Comparison of ENCODE assay signal across 22 cellular contexts in genomic region chr9:134190232-134191121, GRCh38. TPM values are rescaled to one million over a fixed set of nuclear protein-coding genes. Genes with fewer than 3 reads are reported as not detected.
A peak's percentile ranks its signal among the peaks of the same experiment; 100 is the strongest.
DNase-seq lines count a peak whose midpoint lies in the region; ATAC-seq and TF ChIP-seq lines count a peak whose summit lies in the region.
"Had no signal": no experiment of that assay in that cellular context is flagged by ENCODE, and none has a peak within 500 bp of the region (broad histone marks: within the 10 kb centered on the region; RNA-seq: fewer than 3 reads in every experiment).

No MANE protein-coding gene starts in this region.

- H3K36me3 Mint-ChIP-seq in activated naive CD8-positive, alpha-beta T cell treated with anti-CD3 and anti-CD28 coated beads, Interleukin-2, amount 10 ng/mL, durations not matched to agents 7 days and 5 days: no peaks in the 10 kb centered on the region
- H3K36me3 Mint-ChIP-seq in activated naive CD8-positive, alpha-beta T cell treated with anti-CD3 and anti-CD28 coated beads for 36 hours: no peaks in the 10 kb centered on the region
- H3K36me3 Mint-ChIP-seq in WTC11: no peaks in the 10 kb centered on the region
- no peaks in the 10 kb centered on the region for H3K36me3 Mint-ChIP-seq in nephron (ENCODE audit: low read depth)

- CTCF ChIA-PET in WTC11 (lab: Charles Lee): interaction anchor here (0.9 to 1.5 kb wide), 5 partner anchors 10 to 252 kb away, joined by 3 to 4 read pairs (median 3); no protein-coding TSS in a partner anchor

- H3K36me3 ChIP-seq in tibial artery: no peaks in the 10 kb centered on the region
- H3K36me3 ChIP-seq: vagina had no signal

- POLR2A ChIA-PET in activated naive CD8-positive, alpha-beta T cell treated with anti-CD3 and anti-CD28 coated beads, Interleukin-2, amount 10 ng/mL, durations not matched to agents 7 days and 5 days (lab: Charles Lee): no interaction called here
- POLR2A ChIA-PET in WTC11 (lab: Charles Lee): interaction anchor here (0.6 kb wide), 1 partner anchor 9 kb away, joined by 3 read pairs; no protein-coding TSS in a partner anchor

- intact Hi-C loops in tibial artery (cut with DNase I; ENCODE audit: low total_unique reads): no loop called here

- peaks cover 5% of the 10 kb centered on the region for H3K4me1 Mint-ChIP-seq in activated naive CD8-positive, alpha-beta T cell treated with anti-CD3 and anti-CD28 coated beads, Interleukin-2, amount 10 ng/mL, durations not matched to agents 7 days and 5 days
- peaks cover 7% of the 10 kb centered on the region for H3K4me1 Mint-ChIP-seq in activated naive CD8-positive, alpha-beta T cell treated with anti-CD3 and anti-CD28 coated beads for 36 hours
- H3K4me1 Mint-ChIP-seq in WTC11: peaks cover 6% of the 10 kb centered on the region
- H3K4me1 Mint-ChIP-seq in nephron: peaks cover 32% of the 10 kb centered on the region

- no peak overlapping the region for H3K27ac ChIP-seq in tibial artery
- H3K27ac ChIP-seq: vagina had no signal

- H3K27ac Mint-ChIP-seq in activated naive CD8-positive, alpha-beta T cell treated with anti-CD3 and anti-CD28 coated beads, Interleukin-2, amount 10 ng/mL, durations not matched to agents 7 days and 5 days: no peak overlapping the region
- H3K27ac Mint-ChIP-seq in activated naive CD8-positive, alpha-beta T cell treated with anti-CD3 and anti-CD28 coated beads for 36 hours: no peak overlapping the region
- H3K27ac Mint-ChIP-seq in WTC11 (no peak overlapping the region), nephron (peak overlapping the region in 1 of 3 experiments; percentile 29)

- TF ChIP-seq CTCF in WTC11 (IDR thresholded peaks at IDR 0.05) (no peak), nephron (IDR thresholded peaks at IDR 0.05; ENCODE audit: unreplicated experiment in 3 of 3) (no peak), tibial artery (IDR thresholded peaks at IDR 0.05) (no peak)

- H3K27me3 ChIP-seq in tibial artery: peaks cover 0 to 50% of the 10 kb centered on the region in 2 donors
- H3K27me3 ChIP-seq: vagina had no signal

- no peaks in the 10 kb centered on the region for H3K9me3 ChIP-seq in tibial artery
- H3K9me3 ChIP-seq: vagina had no signal

- peak; percentile 27 for DNase-seq in activated naive CD8-positive, alpha-beta T cell treated with anti-CD3 and anti-CD28 coated beads, Interleukin-2, amount 10 ng/mL, durations not matched to agents 7 days and 5 days
- no peak for DNase-seq in activated naive CD8-positive, alpha-beta T cell treated with anti-CD3 and anti-CD28 coated beads for 36 hours
- DNase-seq in WTC11 (ENCODE audit: low spot score): peak; percentile 8
- peak; percentile 9 to 51 for DNase-seq in tibial artery
- DNase-seq in activated T-cell treated with anti-CD3 and anti-CD28 coated beads for 4 hours: no peak
- no peak for DNase-seq in SKM-1 (lab: John Stamatoyannopoulos, UW; ENCODE audit: unreplicated experiment)
- no peak for DNase-seq in activated CD8-positive, alpha-beta memory T cell treated with anti-CD3 and anti-CD28 coated beads, Interleukin-2, amount 50 U/mL, for 48 hours
- DNase-seq: activated CD8-positive, alpha-beta memory T cell treated with anti-CD3 and anti-CD28 coated beads, Interleukin-2, amount 50 U/mL, for 4 hours; activated gamma-delta T cell; Calu3; central memory CD4-positive, alpha-beta T cell; NCI-H1436; NCI-H2171 treated with DMSO at 0.1 percent for 48 hours; NCI-H69; retina; stimulated activated CD8-positive, alpha-beta memory T cell treated with anti-CD3 and anti-CD28 coated beads, Interleukin-4, amount 100 ng/mL, for 48 hours; T-helper 1 cell had no signal

- H3K9me3 Mint-ChIP-seq in activated naive CD8-positive, alpha-beta T cell treated with anti-CD3 and anti-CD28 coated beads, Interleukin-2, amount 10 ng/mL, durations not matched to agents 7 days and 5 days: no peaks in the 10 kb centered on the region
- no peaks in the 10 kb centered on the region for H3K9me3 Mint-ChIP-seq in activated naive CD8-positive, alpha-beta T cell treated with anti-CD3 and anti-CD28 coated beads for 36 hours
- H3K9me3 Mint-ChIP-seq in WTC11: no peaks in the 10 kb centered on the region
- no peaks in the 10 kb centered on the region for H3K9me3 Mint-ChIP-seq in nephron

- peaks cover 17% of the 10 kb centered on the region for H3K27me3 Mint-ChIP-seq in activated naive CD8-positive, alpha-beta T cell treated with anti-CD3 and anti-CD28 coated beads, Interleukin-2, amount 10 ng/mL, durations not matched to agents 7 days and 5 days
- no peaks in the 10 kb centered on the region for H3K27me3 Mint-ChIP-seq in activated naive CD8-positive, alpha-beta T cell treated with anti-CD3 and anti-CD28 coated beads for 36 hours
- no peaks in the 10 kb centered on the region; the same call in 1 of the 2 replicates for H3K27me3 Mint-ChIP-seq in WTC11 (ENCODE audit: low read depth)
- H3K27me3 Mint-ChIP-seq in nephron (ENCODE audit: low read depth): peaks cover 28% of the 10 kb centered on the region

- H3K4me3 ChIP-seq in tibial artery: no peak overlapping the region
- H3K4me3 ChIP-seq: vagina had no signal

- H3K4me3 Mint-ChIP-seq in activated naive CD8-positive, alpha-beta T cell treated with anti-CD3 and anti-CD28 coated beads, Interleukin-2, amount 10 ng/mL, durations not matched to agents 7 days and 5 days: no peak overlapping the region
- H3K4me3 Mint-ChIP-seq in activated naive CD8-positive, alpha-beta T cell treated with anti-CD3 and anti-CD28 coated beads for 36 hours: no peak overlapping the region
- H3K4me3 Mint-ChIP-seq in WTC11 (no peak overlapping the region), nephron (peak overlapping the region in 2 of 3 experiments; percentile 21 to 37)

- H3K4me1 ChIP-seq in tibial artery: peaks cover 0 to 18% (median 9%) of the 10 kb centered on the region in 4 donors

- ATAC-seq in activated naive CD8-positive, alpha-beta T cell treated with anti-CD3 and anti-CD28 coated beads, Interleukin-2, amount 10 ng/mL, durations not matched to agents 7 days and 5 days (ENCODE audit: low read depth): no peak
- ATAC-seq in WTC11: no peak
- ATAC-seq: esophagus mucosa had no signal

TF ChIP-seq in WTC11, 78 proteins besides CTCF, POLR2A, EP300 and RAD21 (continues in another document):
- no peak for TF ChIP-seq ZNF317 (CRISPR knock-in tag; IDR thresholded peaks at IDR 0.05; ENCODE audit: borderline replicate concordance, low read depth)
- TF ChIP-seq FOXJ3 (CRISPR knock-in tag; IDR thresholded peaks at IDR 0.05; ENCODE audit: borderline replicate concordance): no peak
- TF ChIP-seq E2F4 (CRISPR knock-in tag; IDR thresholded peaks at IDR 0.05; ENCODE audit: borderline replicate concordance, low read depth): no peak
- TF ChIP-seq ATF6 (CRISPR knock-in tag; IDR thresholded peaks at IDR 0.05): no peak
- no peak for TF ChIP-seq ZNF671 (CRISPR knock-in tag; IDR thresholded peaks at IDR 0.05)
- TF ChIP-seq EMX1 (CRISPR knock-in tag; IDR thresholded peaks at IDR 0.05): no peak
- no peak for TF ChIP-seq RORB (CRISPR knock-in tag; IDR thresholded peaks at IDR 0.05)
- TF ChIP-seq IRF2 (CRISPR knock-in tag; IDR thresholded peaks at IDR 0.05; ENCODE audit: borderline replicate concordance, low read depth): no peak
- TF ChIP-seq GRHL2 (CRISPR knock-in tag; IDR thresholded peaks at IDR 0.05; ENCODE audit: insufficient replicate concordance, severe bottlenecking): no peak
- no peak for TF ChIP-seq FOXP1 (CRISPR knock-in tag; IDR thresholded peaks at IDR 0.05; ENCODE audit: borderline replicate concordance)
- no peak for TF ChIP-seq SMAD4 (CRISPR knock-in tag; IDR thresholded peaks at IDR 0.05)
- TF ChIP-seq ZNF416 (CRISPR knock-in tag; IDR thresholded peaks at IDR 0.05): no peak
- no peak for TF ChIP-seq ELF4 (CRISPR knock-in tag; IDR thresholded peaks at IDR 0.05; ENCODE audit: low read depth)
- no peak for TF ChIP-seq USF2 (CRISPR knock-in tag; IDR thresholded peaks at IDR 0.05)

RNA-seq across cellular contexts. Expression of gene RNU6ATAC, which starts 26.1 kb away (rescaled TPM):
- 10 to 100 TPM; 13.7 to 30.8 TPM for total RNA-seq in activated naive CD8-positive, alpha-beta T cell treated with anti-CD3 and anti-CD28 coated beads, Interleukin-2, amount 10 ng/mL, durations not matched to agents 7 days and 5 days
- total RNA-seq in activated naive CD8-positive, alpha-beta T cell treated with anti-CD3 and anti-CD28 coated beads for 36 hours: 10 to 100 TPM; 17.0 to 22.1 TPM
- total RNA-seq in WTC11 (2021): 87.0 to 124 TPM (median 117 TPM) in 3 replicates
- total RNA-seq: frontal cortex, subcutaneous adipose tissue, vagina had no signal

RNA-seq across cellular contexts. Expression of gene WDR5, which starts 54.6 kb away (rescaled TPM):
- 10 to 100 TPM; 35.4 to 37.6 TPM for total RNA-seq in activated naive CD8-positive, alpha-beta T cell treated with anti-CD3 and anti-CD28 coated beads, Interleukin-2, amount 10 ng/mL, durations not matched to agents 7 days and 5 days
- 10 to 100 TPM; 64.6 to 65.6 TPM for total RNA-seq in activated naive CD8-positive, alpha-beta T cell treated with anti-CD3 and anti-CD28 coated beads for 36 hours
- total RNA-seq in WTC11 (2021): 54.2 to 62.5 TPM (median 56.5 TPM) in 3 replicates

Comparison
In these comparisons a context has a peak if more than half of its experiments do, and no peak if none do; other contexts are left out.
1. DNase-seq: peak in activated naive CD8-positive, alpha-beta T cell treated with anti-CD3 and anti-CD28 coated beads, Interleukin-2, amount 10 ng/mL, durations not matched to agents 7 days and 5 days (single experiment), WTC11 (single experiment) and tibial artery (2 of 2); none in activated naive CD8-positive, alpha-beta T cell treated with anti-CD3 and anti-CD28 coated beads for 36 hours (single experiment), activated T-cell treated with anti-CD3 and anti-CD28 coated beads for 4 hours (single experiment), SKM-1 (single experiment) and activated CD8-positive, alpha-beta memory T cell treated with anti-CD3 and anti-CD28 coated beads, Interleukin-2, amount 50 U/mL, for 48 hours (single experiment).
2. H3K4me3 Mint-ChIP-seq: peak in nephron (2 of 3); none in activated naive CD8-positive, alpha-beta T cell treated with anti-CD3 and anti-CD28 coated beads, Interleukin-2, amount 10 ng/mL, durations not matched to agents 7 days and 5 days (single experiment), activated naive CD8-positive, alpha-beta T cell treated with anti-CD3 and anti-CD28 coated beads for 36 hours (single experiment) and WTC11 (single experiment).